ENCODE assay signal across 19 cellular contexts in the genomic region with DNA sequence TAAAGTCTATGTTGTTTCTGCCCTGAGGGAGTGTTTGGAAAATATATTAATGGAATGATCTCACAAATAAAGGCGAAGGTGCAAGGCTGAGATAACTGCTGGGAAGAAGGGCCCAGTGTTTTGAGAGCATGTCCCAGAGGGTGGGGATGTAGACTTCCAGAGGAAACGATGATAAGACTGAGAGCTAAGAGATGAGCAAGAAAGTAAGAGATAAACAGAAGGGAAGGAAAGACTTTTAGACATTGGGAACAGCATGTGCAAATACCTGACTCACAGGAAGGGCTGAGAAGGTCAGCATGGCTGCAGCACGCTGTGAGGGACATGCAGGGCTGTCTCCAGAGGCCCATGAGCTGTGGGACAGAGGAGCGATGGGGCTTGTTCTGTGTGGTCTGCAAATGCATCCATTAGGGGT. TPM values are rescaled to one million over a fixed set of nuclear protein-coding genes. Genes with fewer than 3 reads are reported as not detected.
DNase-seq lines count a peak whose midpoint lies in the region; ATAC-seq and TF ChIP-seq lines count a peak whose summit lies in the region.
"Had no signal": no experiment of that assay in that cellular context is flagged by ENCODE, and none has a peak within 500 bp of the region (broad histone marks: within the 10 kb centered on the region; RNA-seq: fewer than 3 reads in every experiment).

No MANE protein-coding gene starts in this region.

- peak overlapping the region in 1 of 2 donors; percentile 80 for H3K4me3 Mint-ChIP-seq in CD14-positive monocyte
- H3K4me3 Mint-ChIP-seq in IgD-negative memory B cell = peak overlapping the region in 3 of 4 donors; percentile 54 to 87 (median 84)
- peak overlapping the region in 1 of 10 donors; percentile 11 for H3K4me3 Mint-ChIP-seq in naive thymus-derived CD8-positive, alpha-beta T cell
- H3K4me3 Mint-ChIP-seq: central memory CD8-positive, alpha-beta T cell; type B pancreatic cell had no signal

- H3K4me1 Mint-ChIP-seq in CD14-positive monocyte (peaks cover 95% of the 10 kb centered on the region), IgD-negative memory B cell (peaks cover 49 to 57% (median 56%) of the 10 kb centered on the region in 3 donors)
- H3K4me1 Mint-ChIP-seq in naive thymus-derived CD8-positive, alpha-beta T cell = peaks cover 16 to 63% (median 33%) of the 10 kb centered on the region in 4 donors

- intact Hi-C loops in CD14-positive monocyte (cut with micrococcal nuclease) = loop anchor here in 1 of 2 donors (5.0 kb wide), 1 partner anchor 59 kb away; no protein-coding TSS in a partner anchor

- no peaks in the 10 kb centered on the region for H3K27me3 Mint-ChIP-seq in CD14-positive monocyte (ENCODE audit: low read depth in 3 of 3)
- no peaks in the 10 kb centered on the region for H3K27me3 Mint-ChIP-seq in IgD-negative memory B cell
- H3K27me3 Mint-ChIP-seq in naive thymus-derived CD8-positive, alpha-beta T cell = peaks cover 0 to 2% (median 0%) of the 10 kb centered on the region in 5 donors

- ATAC-seq in naive thymus-derived CD8-positive, alpha-beta T cell = no peak
- ATAC-seq in HG03139 (IDR thresholded peaks at IDR 0.05; ENCODE audit: unreplicated experiment) = no peak
- ATAC-seq: left colon; stimulated activated naive CD8-positive, alpha-beta T cell treated with anti-CD3 and anti-CD28 coated beads, Interleukin-15, Interleukin-2, amounts not matched to agents 100 U/mL and 50 U/mL, for 24 hours had no signal

- H3K9me3 Mint-ChIP-seq in CD14-positive monocyte (peaks cover 0 to 1% (median 0%) of the 10 kb centered on the region in 7 donors), IgD-negative memory B cell (peaks cover 0 to 5% (median 2%) of the 10 kb centered on the region in 3 donors)
- H3K9me3 Mint-ChIP-seq in naive thymus-derived CD8-positive, alpha-beta T cell = peaks cover 0 to 4% (median 0%) of the 10 kb centered on the region in 9 donors
- H3K9me3 Mint-ChIP-seq: central memory CD8-positive, alpha-beta T cell; type B pancreatic cell had no signal

- no peak for TF ChIP-seq CTCF in CD14-positive monocyte (IDR thresholded peaks at IDR 0.05)

- POLR2A ChIA-PET in naive thymus-derived CD8-positive, alpha-beta T cell (lab: Charles Lee) = no interaction called here

- DNase-seq in CD14-positive monocyte (ENCODE audit: low spot score) (no peak), amniotic epithelial cell (ENCODE audit: low read depth) (peak; percentile 7), NCI-H2029 treated with DMSO at 0.1 percent for 48 hours (lab: John Stamatoyannopoulos, UW) (no peak), occipital lobe (lab: John Stamatoyannopoulos, UW) (no peak)
- no peak for DNase-seq in naive thymus-derived CD8-positive, alpha-beta T cell
- DNase-seq in activated CD4-positive, alpha-beta T cell treated with anti-CD3 and anti-CD28 coated beads for 48 hours = no peak
- DNase-seq: activated CD4-positive, alpha-beta T cell treated with anti-CD3 and anti-CD28 coated beads for 4 hours; activated CD8-positive, alpha-beta memory T cell treated with anti-CD3 and anti-CD28 coated beads, Interleukin-2, amount 50 U/mL, for 48 hours; effector CD4-positive, alpha-beta T cell; GM23248; left colon; NCI-H1930; NCI-H345; right lobe of liver; stimulated activated naive CD8-positive, alpha-beta T cell treated with anti-CD3 and anti-CD28 coated beads, Interleukin-15, Interleukin-2, amounts not matched to agents 100 U/mL and 50 U/mL, for 24 hours had no signal

- H3K36me3 Mint-ChIP-seq in CD14-positive monocyte (no peaks in the 10 kb centered on the region), IgD-negative memory B cell (peaks cover 6% of the 10 kb centered on the region)
- no peaks in the 10 kb centered on the region for H3K36me3 Mint-ChIP-seq in naive thymus-derived CD8-positive, alpha-beta T cell
- H3K36me3 Mint-ChIP-seq: type B pancreatic cell had no signal

- peak overlapping the region; percentile 86 to 99 (median 96) for H3K27ac Mint-ChIP-seq in CD14-positive monocyte
- H3K27ac Mint-ChIP-seq in IgD-negative memory B cell = peak overlapping the region in 2 of 3 donors; percentile 59 to 80
- peak overlapping the region in 7 of 10 donors; percentile 8 to 72 (median 50) for H3K27ac Mint-ChIP-seq in naive thymus-derived CD8-positive, alpha-beta T cell
- H3K27ac Mint-ChIP-seq: type B pancreatic cell had no signal

RNA-seq across cellular contexts. Expression of gene ADRB2, which starts 19.9 kb away (rescaled TPM):
- polyA plus RNA-seq in CD14-positive monocyte (10 to 100 TPM in 1 of 2 donors, 1 to 10 TPM in 1; 6.8 to 10.9 TPM), IgD-negative memory B cell (9.1 TPM)
- total RNA-seq in naive thymus-derived CD8-positive, alpha-beta T cell = 1 to 10 TPM; 2.1 to 2.2 TPM
- polyA plus RNA-seq in naive thymus-derived CD8-positive, alpha-beta T cell = 10 to 100 TPM in 1 of 3 donors, under 1 TPM in 1, not detected in 1; 0.33 to 12.9 TPM
- total RNA-seq in occipital lobe = 1.6 TPM
